8 cellular contexts compared by ENCODE assay signal in genomic region chr20:35511814-35512420, GRCh38. TPM values are rescaled to one million over a fixed set of nuclear protein-coding genes. Genes with fewer than 3 reads are reported as not detected.
DNase-seq lines count a peak whose midpoint lies in the region; ATAC-seq and TF ChIP-seq lines count a peak whose summit lies in the region.

No MANE protein-coding gene starts in this region.

- H3K79me2 ChIP-seq in KMS-11 (ENCODE audit: insufficient read depth, low read depth), result no peaks in the 10 kb centered on the region

- no peak overlapping the region for H3K4me2 ChIP-seq in KMS-11

- H4K20me1 ChIP-seq in KMS-11 (ENCODE audit: insufficient read depth), result no peaks in the 10 kb centered on the region

- no peak for TF ChIP-seq EP300 in transverse colon (IDR thresholded peaks at IDR 0.05; ENCODE audit: low read depth)

- no peaks in the 10 kb centered on the region for H3K27me3 Mint-ChIP-seq in WTC11 (ENCODE audit: low read depth)

- H3K9ac ChIP-seq in KMS-11, result no peak overlapping the region

- WGBS in transverse colon (ENCODE audit: low coverage in 1 of 2), 2 donors, result 93 to 100% methylated on average over 1 to 2 of the region's 2 CpGs

- no peaks in the 10 kb centered on the region for H3K4me1 Mint-ChIP-seq in WTC11

- POLR2A ChIA-PET in WTC11 (lab: Charles Lee), result interaction anchor here (0.9 kb wide), 1 partner anchor 28 kb away, joined by 3 read pairs; no protein-coding TSS in a partner anchor

- in situ Hi-C loops in transverse colon (cut with MboI; ENCODE audit: low pct_ligation_motif_present in 1 of 4, low pct_unique_long_range_greater_than_20kb in 1 of 4, low sequenced_read_pairs in 3 of 4), result no loop called here

- no peak overlapping the region for H3K4me3 Mint-ChIP-seq in WTC11

- H3K36me3 Mint-ChIP-seq in WTC11, result peaks cover 26% of the 10 kb centered on the region

- H3K27me3 ChIP-seq in KMS-11 (ENCODE audit: insufficient read depth, low read depth), result no peaks in the 10 kb centered on the region
- H3K27me3 ChIP-seq in transverse colon, result no peaks in the 10 kb centered on the region

- CTCF ChIA-PET in WTC11 (lab: Charles Lee), result interaction anchor here (0.5 to 2.0 kb wide), 9 partner anchors 27 to 208 kb away, joined by 3 to 10 read pairs (median 4); partner anchors contain the start of gene ERGIC3

- intact Hi-C loops in transverse colon (cut with DNase I; ENCODE audit: low total_unique reads), result loop anchor here (1.0 kb wide), 1 partner anchor 41 kb away; no protein-coding TSS in a partner anchor

- TF ChIP-seq POLR2A in transverse colon (IDR thresholded peaks at IDR 0.05), result no peak

- H3K9me3 Mint-ChIP-seq in WTC11, result no peaks in the 10 kb centered on the region

- H3K36me3 ChIP-seq in KMS-11 (ENCODE audit: insufficient read depth) (no peaks in the 10 kb centered on the region), transverse colon (peaks cover 0 to 25% (median 8%) of the 10 kb centered on the region in 4 donors)

- no peaks in the 10 kb centered on the region for H3K9me3 ChIP-seq in transverse colon

- no peak overlapping the region for H2AFZ ChIP-seq in KMS-11 (ENCODE audit: low read depth)

- ATAC-seq in WTC11, result peak; percentile 26; the same call in 1 of the 2 replicates
- no peak for ATAC-seq in GM19351 (IDR thresholded peaks at IDR 0.05; ENCODE audit: unreplicated experiment)
- ATAC-seq in HG03442 (IDR thresholded peaks at IDR 0.05; ENCODE audit: unreplicated experiment), result no peak

- H3K27ac Mint-ChIP-seq in WTC11, result peak overlapping the region; percentile 18; the same call in 1 of the 2 replicates

- DNase-seq in DMS114 treated with DMSO at 0.1 percent for 48 hours (lab: John Stamatoyannopoulos, UW; ENCODE audit: unreplicated experiment) (peak; percentile 29), WTC11 (ENCODE audit: low spot score) (peak; percentile 29), iPS-NIHi7 (ENCODE audit: extremely low spot score) (peak; percentile 46), transverse colon (peak; percentile 30)
- no peak for DNase-seq in stimulated activated naive CD4-positive, alpha-beta T cell (lab: John Stamatoyannopoulos, UW)

- H3K27ac ChIP-seq in KMS-11, result no peak overlapping the region
- H3K27ac ChIP-seq in transverse colon, result no peak overlapping the region

- peak; percentile 91 for TF ChIP-seq CTCF in KMS-11 (conservative IDR thresholded peaks at IDR 0.05; ENCODE audit: low read depth, low read length)
- TF ChIP-seq CTCF in WTC11 (IDR thresholded peaks at IDR 0.05), result peak; percentile 26; the same call in 1 of the 2 replicates
- peak; percentile 27 to 58 (median 43) for TF ChIP-seq CTCF in transverse colon (IDR thresholded peaks at IDR 0.05)

- H3K4me1 ChIP-seq in KMS-11 (ENCODE audit: low read depth, poor library complexity, severe bottlenecking) (no peaks in the 10 kb centered on the region), transverse colon (no peaks in the 10 kb centered on the region)

- H3K4me3 ChIP-seq in KMS-11 (IDR thresholded peaks at IDR 0.05; ENCODE audit: insufficient read depth, low read depth, low read length), result no peak overlapping the region
- no peak overlapping the region for H3K4me3 ChIP-seq in transverse colon

TF ChIP-seq in WTC11, 78 proteins besides CTCF, POLR2A, EP300 and RAD21:
- no peak for TF ChIP-seq PREB (CRISPR knock-in tag; IDR thresholded peaks at IDR 0.05; ENCODE audit: borderline replicate concordance)
- TF ChIP-seq E2F4 (CRISPR knock-in tag; IDR thresholded peaks at IDR 0.05; ENCODE audit: borderline replicate concordance, low read depth), result no peak
- no peak for TF ChIP-seq STAT6 (CRISPR knock-in tag; conservative IDR thresholded peaks at IDR 0.05; ENCODE audit: low read depth)
- no peak for TF ChIP-seq ATF1 (CRISPR knock-in tag; IDR thresholded peaks at IDR 0.05)
- TF ChIP-seq MXD4 (CRISPR knock-in tag; IDR thresholded peaks at IDR 0.05; ENCODE audit: borderline replicate concordance), result no peak
- TF ChIP-seq RORB (CRISPR knock-in tag; IDR thresholded peaks at IDR 0.05), result no peak
- no peak for TF ChIP-seq ZNF416 (CRISPR knock-in tag; IDR thresholded peaks at IDR 0.05)
- no peak for TF ChIP-seq ZNF232 (CRISPR knock-in tag; IDR thresholded peaks at IDR 0.05)
- TF ChIP-seq CDX4 (CRISPR knock-in tag; IDR thresholded peaks at IDR 0.05; ENCODE audit: borderline replicate concordance), result no peak
- no peak for TF ChIP-seq ATF3 (CRISPR knock-in tag; conservative IDR thresholded peaks at IDR 0.05)
- TF ChIP-seq GTF2I (CRISPR knock-in tag; conservative IDR thresholded peaks at IDR 0.05), result no peak
- TF ChIP-seq NFYB (CRISPR knock-in tag; conservative IDR thresholded peaks at IDR 0.05; ENCODE audit: low read depth), result no peak
- TF ChIP-seq ZNF219 (CRISPR knock-in tag; IDR thresholded peaks at IDR 0.05; ENCODE audit: borderline replicate concordance), result no peak

RNA-seq across cellular contexts. Expression of gene C20orf173, which starts 17.5 kb away (rescaled TPM):
- total RNA-seq in WTC11 (2021) (not detected in 3 replicates), transverse colon (not detected)

RNA-seq across cellular contexts. Expression of gene ERGIC3, which starts 30.0 kb away (rescaled TPM):
- 168 to 181 TPM (median 179 TPM) in 3 replicates for total RNA-seq in WTC11 (2021)
- 100 to 1,000 TPM; 115 to 398 (median 237) TPM for total RNA-seq in transverse colon

RNA-seq across cellular contexts. Expression of gene CEP250, which starts 56.5 kb away (rescaled TPM):
- total RNA-seq in WTC11 (2021), result 63.1 to 66.9 TPM (median 65.8 TPM) in 3 replicates
- total RNA-seq in transverse colon, result 10 to 100 TPM; 22.8 to 38.6 (median 28.7) TPM

Comparison
In these comparisons a context has a peak if more than half of its experiments do, and no peak if none do; other contexts are left out.
1. DNase-seq: peak in DMS114 treated with DMSO at 0.1 percent for 48 hours (single experiment), WTC11 (single experiment), iPS-NIHi7 (single experiment) and transverse colon (single experiment); none in stimulated activated naive CD4-positive, alpha-beta T cell (0 of 6).
2. CTCF ChIP-seq: peak in every context shown above with its lines; median percentile 91 in KMS-11; 43 in transverse colon; 26 in WTC11.